Comparison of ENCODE assay signal across 17 cellular contexts in the genomic region with DNA sequence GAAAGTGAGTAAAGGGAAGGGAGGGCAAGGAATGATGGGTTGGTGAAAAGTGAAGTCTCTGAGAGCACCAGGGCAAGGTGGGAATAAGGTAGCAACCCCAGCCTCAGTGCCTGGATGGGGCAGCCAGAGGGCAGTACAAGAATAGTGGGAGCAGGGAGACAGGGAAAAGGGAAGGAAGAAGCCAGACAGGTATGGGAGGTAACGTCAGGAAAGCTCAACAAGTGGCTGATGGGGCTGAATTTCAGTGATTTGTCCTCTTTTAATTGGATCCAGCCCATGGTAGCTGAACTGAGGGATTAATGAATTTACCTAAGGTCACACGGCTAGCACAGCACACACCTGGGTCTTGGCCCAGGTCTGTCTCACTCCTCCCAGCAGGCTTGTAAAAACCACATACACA. TPM values are rescaled to one million over a fixed set of nuclear protein-coding genes. Genes with fewer than 3 reads are reported as not detected.
A peak's percentile ranks its signal among the peaks of the same experiment; 100 is the strongest.
DNase-seq lines count a peak whose midpoint lies in the region; ATAC-seq and TF ChIP-seq lines count a peak whose summit lies in the region.
"Had no signal": no experiment of that assay in that cellular context is flagged by ENCODE, and none has a peak within 500 bp of the region (broad histone marks: within the 10 kb centered on the region; RNA-seq: fewer than 3 reads in every experiment).

No MANE protein-coding gene starts in this region.

- DNase-seq in COR-L47 (lab: John Stamatoyannopoulos, UW) (peak; percentile 19), body of pancreas (no peak), islet precursor cell (peak; percentile 68), HuH-7 (ENCODE audit: low spot score) (no peak), nephron progenitor cell (no peak), anterior cingulate cortex (lab: John Stamatoyannopoulos, UW) (no peak)
- DNase-seq in T-helper 2 cell treated with Interferon-gamma antibody and Interleukin-4, amounts not matched to agents 5 μg/mL and 100 μg/mL, for 36 hours (ENCODE audit: low spot score), result no peak
- DNase-seq: activated effector memory CD4-positive, alpha-beta T cell treated with Interleukin-2 at 50 U/mL for 16 hours; activated naive CD8-positive, alpha-beta T cell treated with anti-CD3 and anti-CD28 coated beads, Interleukin-2, amount 50 U/mL, for 24 hours; CD4-positive, CD25-positive, alpha-beta regulatory T cell; HFFc6; NCI-H1105 treated with DMSO at 0.1 percent for 48 hours; ovary had no signal

- H3K9me3 Mint-ChIP-seq in T-helper 2 cell treated with Interferon-gamma antibody and Interleukin-4, amounts not matched to agents 5 μg/mL and 100 μg/mL, for 36 hours, result no peaks in the 10 kb centered on the region
- no peaks in the 10 kb centered on the region for H3K9me3 Mint-ChIP-seq in nephron progenitor cell
- H3K9me3 Mint-ChIP-seq: activated naive CD8-positive, alpha-beta T cell treated with anti-CD3 and anti-CD28 coated beads, Interleukin-2, amount 50 U/mL, for 24 hours; HFFc6; stimulated activated memory B cell treated with anti-CD40 and anti-IgM and Interleukin-4, amounts not matched to agents 10 μg/mL and 1 μg/mL and 100 μg/mL, for 72 hours had no signal

- no peaks in the 10 kb centered on the region for H3K4me1 ChIP-seq in body of pancreas

- H3K27me3 ChIP-seq in body of pancreas, result no peaks in the 10 kb centered on the region
- H3K27me3 ChIP-seq: ovary had no signal

- no peak overlapping the region for H3K27ac ChIP-seq in body of pancreas
- H3K27ac ChIP-seq: cardiac muscle cell, ovary, thoracic aorta had no signal

- intact Hi-C loops in body of pancreas (cut with DNase I), result no loop called here

- no peak overlapping the region for H3K4me3 Mint-ChIP-seq in T-helper 2 cell treated with Interferon-gamma antibody and Interleukin-4, amounts not matched to agents 5 μg/mL and 100 μg/mL, for 36 hours
- no peak overlapping the region for H3K4me3 Mint-ChIP-seq in nephron progenitor cell
- H3K4me3 Mint-ChIP-seq: activated naive CD8-positive, alpha-beta T cell treated with anti-CD3 and anti-CD28 coated beads, Interleukin-2, amount 50 U/mL, for 24 hours; CD4-positive, CD25-positive, alpha-beta regulatory T cell; HFFc6; stimulated activated memory B cell treated with anti-CD40 and anti-IgM and Interleukin-4, amounts not matched to agents 10 μg/mL and 1 μg/mL and 100 μg/mL, for 72 hours had no signal

- no peak for ATAC-seq in body of pancreas
- ATAC-seq: activated naive CD8-positive, alpha-beta T cell treated with anti-CD3 and anti-CD28 coated beads, Interleukin-2, amount 50 U/mL, for 24 hours; stimulated activated memory B cell treated with anti-CD40 and anti-IgM and Interleukin-4, amounts not matched to agents 10 μg/mL and 1 μg/mL and 100 μg/mL, for 72 hours had no signal

- H3K36me3 Mint-ChIP-seq in T-helper 2 cell treated with Interferon-gamma antibody and Interleukin-4, amounts not matched to agents 5 μg/mL and 100 μg/mL, for 36 hours (ENCODE audit: low read depth), result no peaks in the 10 kb centered on the region
- peaks cover 23% of the 10 kb centered on the region for H3K36me3 Mint-ChIP-seq in nephron progenitor cell (ENCODE audit: low read depth)
- H3K36me3 Mint-ChIP-seq: stimulated activated memory B cell treated with anti-CD40 and anti-IgM and Interleukin-4, amounts not matched to agents 10 μg/mL and 1 μg/mL and 100 μg/mL, for 72 hours had no signal

- TF ChIP-seq CTCF in LNCAP (IDR thresholded peaks at IDR 0.05) (peak; percentile 59), body of pancreas (IDR thresholded peaks at IDR 0.05) (peak in 5 of 7 experiments; percentile 8 to 35 (median 22)), nephron progenitor cell (IDR thresholded peaks at IDR 0.05) (no peak)

- 43 to 57% methylated on average over 2 of the region's 2 CpGs for WGBS in body of pancreas, 2 donors

- TF ChIP-seq POLR2A in body of pancreas (IDR thresholded peaks at IDR 0.05), result no peak

- no peak overlapping the region for H3K27ac Mint-ChIP-seq in T-helper 2 cell treated with Interferon-gamma antibody and Interleukin-4, amounts not matched to agents 5 μg/mL and 100 μg/mL, for 36 hours
- no peak overlapping the region for H3K27ac Mint-ChIP-seq in nephron progenitor cell
- H3K27ac Mint-ChIP-seq: activated naive CD8-positive, alpha-beta T cell treated with anti-CD3 and anti-CD28 coated beads, Interleukin-2, amount 50 U/mL, for 24 hours; CD4-positive, CD25-positive, alpha-beta regulatory T cell; HFFc6; stimulated activated memory B cell treated with anti-CD40 and anti-IgM and Interleukin-4, amounts not matched to agents 10 μg/mL and 1 μg/mL and 100 μg/mL, for 72 hours had no signal

- H3K27me3 Mint-ChIP-seq in T-helper 2 cell treated with Interferon-gamma antibody and Interleukin-4, amounts not matched to agents 5 μg/mL and 100 μg/mL, for 36 hours (ENCODE audit: low read depth), result peaks cover 23% of the 10 kb centered on the region
- peaks cover 3% of the 10 kb centered on the region for H3K27me3 Mint-ChIP-seq in nephron progenitor cell (ENCODE audit: low read depth, poor library complexity)
- H3K27me3 Mint-ChIP-seq: stimulated activated memory B cell treated with anti-CD40 and anti-IgM and Interleukin-4, amounts not matched to agents 10 μg/mL and 1 μg/mL and 100 μg/mL, for 72 hours had no signal

- H3K4me1 Mint-ChIP-seq in T-helper 2 cell treated with Interferon-gamma antibody and Interleukin-4, amounts not matched to agents 5 μg/mL and 100 μg/mL, for 36 hours (ENCODE audit: low read depth), result no peaks in the 10 kb centered on the region
- peaks cover 47% of the 10 kb centered on the region for H3K4me1 Mint-ChIP-seq in nephron progenitor cell
- H3K4me1 Mint-ChIP-seq: activated naive CD8-positive, alpha-beta T cell treated with anti-CD3 and anti-CD28 coated beads, Interleukin-2, amount 50 U/mL, for 24 hours; CD4-positive, CD25-positive, alpha-beta regulatory T cell; stimulated activated memory B cell treated with anti-CD40 and anti-IgM and Interleukin-4, amounts not matched to agents 10 μg/mL and 1 μg/mL and 100 μg/mL, for 72 hours had no signal

- no peaks in the 10 kb centered on the region for H3K36me3 ChIP-seq in body of pancreas (replicated peaks in 1 of 2; ENCODE audit: insufficient read depth in 1 of 2, low read depth in 2 of 2)
- H3K36me3 ChIP-seq: cardiac muscle cell, ovary, thoracic aorta had no signal

- H3K9me3 ChIP-seq in body of pancreas, result no peaks in the 10 kb centered on the region
- H3K9me3 ChIP-seq: ovary, thoracic aorta had no signal

- no peak overlapping the region for H3K4me3 ChIP-seq in body of pancreas
- H3K4me3 ChIP-seq: cardiac muscle cell, ovary, thoracic aorta had no signal

RNA-seq across cellular contexts. Expression of a gene that starts 12.6 kb away (rescaled TPM):
- total RNA-seq in body of pancreas, result 10 to 100 TPM; 34.8 to 47.1 TPM

Comparison
In these comparisons a context has a peak if more than half of its experiments do, and no peak if none do; other contexts are left out.
1. DNase-seq: peak in COR-L47 (single experiment) and islet precursor cell (single experiment); none in body of pancreas (0 of 4), T-helper 2 cell treated with Interferon-gamma antibody and Interleukin-4, amounts not matched to agents 5 μg/mL and 100 μg/mL, for 36 hours (single experiment), HuH-7 (single experiment), nephron progenitor cell (single experiment) and anterior cingulate cortex (0 of 58).